In the genomic region with DNA sequence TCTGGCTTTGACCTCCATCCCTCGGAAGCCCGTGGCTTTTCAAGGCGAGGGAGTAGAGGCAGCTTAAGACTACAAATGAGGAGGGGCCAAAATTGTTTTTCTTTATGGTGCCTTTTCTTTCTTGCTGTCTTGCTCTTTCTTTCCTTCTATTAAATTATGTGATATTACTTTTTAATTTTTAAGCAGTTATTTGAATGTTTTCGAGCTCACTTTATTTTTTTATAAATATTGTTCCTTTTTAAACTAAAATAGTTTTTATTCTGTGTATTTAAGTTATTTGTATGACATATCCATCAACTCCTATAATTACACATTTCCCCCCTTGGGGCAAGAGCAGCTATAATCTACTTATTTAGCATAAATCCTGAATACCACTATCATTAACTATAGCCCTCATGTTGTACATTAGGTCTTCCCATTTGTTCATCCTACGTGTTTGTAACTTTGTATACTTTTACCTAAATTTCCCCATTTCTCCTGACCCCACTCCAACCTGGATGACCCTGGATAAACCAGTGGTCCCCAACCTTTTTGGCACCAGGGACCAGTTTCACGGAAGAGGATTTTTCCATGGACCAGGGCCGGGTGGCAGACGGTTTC, we compare ENCODE assay signal across 8 cellular contexts. TPM values are rescaled to one million over a fixed set of nuclear protein-coding genes. Genes with fewer than 3 reads are reported as not detected.
DNase-seq lines count a peak whose midpoint lies in the region; ATAC-seq and TF ChIP-seq lines count a peak whose summit lies in the region.

No MANE protein-coding gene starts in this region.

- H3K4me3 Mint-ChIP-seq in IgD-negative memory B cell (peak overlapping the region; percentile 92 to 98 (median 98)), neural progenitor cell (peak overlapping the region; percentile 91)

- H3K4me1 Mint-ChIP-seq in IgD-negative memory B cell (peaks cover 33 to 51% (median 46%) of the 10 kb centered on the region in 3 donors), neural progenitor cell (peaks cover 11% of the 10 kb centered on the region)

- no peaks in the 10 kb centered on the region for H3K27me3 ChIP-seq in DND-41 (ENCODE audit: insufficient read depth, low read length, poor library complexity)
- no peaks in the 10 kb centered on the region for H3K27me3 ChIP-seq in dorsolateral prefrontal cortex
- H3K27me3 ChIP-seq in neural progenitor cell: peaks cover 3% of the 10 kb centered on the region

- peak overlapping the region; percentile 86 for H2AFZ ChIP-seq in DND-41 (ENCODE audit: low read depth, low read length)
- peak overlapping the region; percentile 94 for H2AFZ ChIP-seq in neural progenitor cell (replicated peaks)

- H4K20me1 ChIP-seq in DND-41 (ENCODE audit: insufficient read depth, low read length): peaks cover 18% of the 10 kb centered on the region; the same call in 1 of the 2 replicates
- H4K20me1 ChIP-seq in neural progenitor cell (ENCODE audit: low read depth): no peaks in the 10 kb centered on the region

- H3K27ac ChIP-seq in DND-41 (ENCODE audit: low read length) (peak overlapping the region; percentile 84), dorsolateral prefrontal cortex (peak overlapping the region in 56 of 59 donors; percentile 2 to 97 (median 89)), neural progenitor cell (no peak overlapping the region)

- no peak for ATAC-seq in DND-41 (ENCODE audit: insufficient read depth, low read depth)
- no peak for ATAC-seq in HG02798 (IDR thresholded peaks at IDR 0.05; ENCODE audit: poor library complexity, unreplicated experiment)

- H3K9me3 Mint-ChIP-seq in IgD-negative memory B cell (no peaks in the 10 kb centered on the region), neural progenitor cell (no peaks in the 10 kb centered on the region)

- H3K79me2 ChIP-seq in DND-41 (ENCODE audit: insufficient read depth, low read length) (peaks cover 45% of the 10 kb centered on the region), neural progenitor cell (ENCODE audit: low read depth) (peaks cover 7% of the 10 kb centered on the region)

- DNase-seq in DND-41 (no peak), dorsolateral prefrontal cortex (no peak), neural progenitor cell (ENCODE audit: low spot score) (no peak), AG08395 (ENCODE audit: low spot score) (no peak), D341Med (ENCODE audit: low spot score) (no peak), NCI-H226 (no peak)

- H3K4me2 ChIP-seq in DND-41 (ENCODE audit: insufficient read depth, low read length): peak overlapping the region; percentile 75
- peak overlapping the region; percentile 77 for H3K4me2 ChIP-seq in neural progenitor cell

- H3K4me1 ChIP-seq in DND-41 (ENCODE audit: insufficient read depth, low read length): peaks cover 38% of the 10 kb centered on the region
- H3K4me1 ChIP-seq in neural progenitor cell: no peaks in the 10 kb centered on the region

- TF ChIP-seq CTCF in DND-41 (IDR thresholded peaks at IDR 0.05; ENCODE audit: borderline replicate concordance, extremely low read depth, low read length, poor library complexity, severe bottlenecking): no peak
- no peak for TF ChIP-seq CTCF in dorsolateral prefrontal cortex (IDR thresholded peaks at IDR 0.05 in 54 of 56, conservative IDR thresholded peaks at IDR 0.05 in 2 of 56; ENCODE audit: low read depth in 1 of 56, partially characterized antibody in 56 of 56)
- TF ChIP-seq CTCF in neural progenitor cell (IDR thresholded peaks at IDR 0.05): no peak

- intact Hi-C loops in dorsolateral prefrontal cortex (cut with DNase I): no loop called here

- H3F3A ChIP-seq in neural progenitor cell (ENCODE audit: low read depth): no peaks in the 10 kb centered on the region

- H3K36me3 ChIP-seq in DND-41 (ENCODE audit: insufficient read depth, low read length) (peaks cover 7% of the 10 kb centered on the region), neural progenitor cell (no peaks in the 10 kb centered on the region)

- H3K4me3 ChIP-seq in DND-41 (ENCODE audit: low read depth in 1 of 2, low read length in 2 of 2) (peak overlapping the region; percentile 86 to 87), dorsolateral prefrontal cortex (peak overlapping the region; percentile 48 to 89 (median 73)), neural progenitor cell (peak overlapping the region; percentile 60)

- no peaks in the 10 kb centered on the region for H3K9me3 ChIP-seq in DND-41 (ENCODE audit: insufficient read depth, low read length, severe bottlenecking)
- H3K9me3 ChIP-seq in neural progenitor cell (ENCODE audit: low read depth): no peaks in the 10 kb centered on the region

- H3K36me3 Mint-ChIP-seq in IgD-negative memory B cell (no peaks in the 10 kb centered on the region), neural progenitor cell (no peaks in the 10 kb centered on the region)

- H3K27ac Mint-ChIP-seq in IgD-negative memory B cell: peak overlapping the region; percentile 87 to 92 (median 90)
- H3K27ac Mint-ChIP-seq in neural progenitor cell: peak overlapping the region; percentile 60

- peak overlapping the region; percentile 94 for H3K9ac ChIP-seq in DND-41 (ENCODE audit: low read depth, low read length)
- H3K9ac ChIP-seq in neural progenitor cell: no peak overlapping the region

- H3K27me3 Mint-ChIP-seq in IgD-negative memory B cell (no peaks in the 10 kb centered on the region), neural progenitor cell (ENCODE audit: insufficient read depth, low read depth) (no peaks in the 10 kb centered on the region)

RNA-seq across cellular contexts. Expression of a gene that starts 0.6 kb away (rescaled TPM):
- 31.1 TPM for polyA plus RNA-seq in IgD-negative memory B cell
- total RNA-seq in dorsolateral prefrontal cortex (100 to 1,000 TPM in 4 of 120 experiments, 10 to 100 TPM in 116; 17.6 to 125 (median 40.5) TPM), neural progenitor cell (ENCODE audit: low replicate concordance) (16.8 and 23.9 TPM in 2 replicates)
